17 cellular contexts compared by ENCODE assay signal in genomic region chr5:119166026-119166425, GRCh38.
"Had no signal": no experiment of that assay in that cellular context is flagged by ENCODE, and none has a peak within 500 bp of the region (broad histone marks: within the 10 kb centered on the region; RNA-seq: fewer than 3 reads in every experiment).

No MANE protein-coding gene starts in this region.

- H3K4me3 ChIP-seq: cardiac muscle cell, thoracic aorta had no signal

- H3K9me3 Mint-ChIP-seq: activated CD4-positive, alpha-beta memory T cell treated with anti-CD3 and anti-CD28 coated beads for 36 hours; memory B cell; natural killer cell; stimulated activated effector memory CD8-positive, alpha-beta T cell treated with anti-CD3 and anti-CD28 coated beads, Interleukin-12 subunit alpha, Interleukin-12 subunit beta, amount 100 ng/mL, for 72 hours had no signal

- H3K27ac ChIP-seq: cardiac muscle cell, thoracic aorta, WERI-Rb-1 had no signal

- H3K36me3 ChIP-seq: thoracic aorta, WERI-Rb-1 had no signal

- H3K4me3 Mint-ChIP-seq: activated CD4-positive, alpha-beta memory T cell treated with anti-CD3 and anti-CD28 coated beads for 36 hours; activated CD4-positive, alpha-beta T cell treated with anti-CD3 and anti-CD28 coated beads for 36 hours; activated CD8-positive, alpha-beta memory T cell treated with anti-CD3 and anti-CD28 coated beads, Interleukin-2, amount 10 ng/mL, durations not matched to agents 7 days and 5 days; endodermal cell; memory B cell; natural killer cell; stimulated activated effector memory CD8-positive, alpha-beta T cell treated with anti-CD3 and anti-CD28 coated beads, Interleukin-12 subunit alpha, Interleukin-12 subunit beta, amount 100 ng/mL, for 72 hours had no signal

- ATAC-seq: activated CD4-positive, alpha-beta T cell treated with anti-CD3 and anti-CD28 coated beads for 36 hours; activated CD8-positive, alpha-beta memory T cell treated with anti-CD3 and anti-CD28 coated beads, Interleukin-2, amount 10 ng/mL, durations not matched to agents 7 days and 5 days; left ventricle myocardium superior; natural killer cell; stimulated activated effector memory CD8-positive, alpha-beta T cell treated with anti-CD3 and anti-CD28 coated beads, Interleukin-12 subunit alpha, Interleukin-12 subunit beta, amount 100 ng/mL, for 72 hours had no signal

- H3K9me3 ChIP-seq: thoracic aorta had no signal

- H3K27ac Mint-ChIP-seq: activated CD4-positive, alpha-beta memory T cell treated with anti-CD3 and anti-CD28 coated beads for 36 hours; activated CD4-positive, alpha-beta T cell treated with anti-CD3 and anti-CD28 coated beads for 36 hours; activated CD8-positive, alpha-beta memory T cell treated with anti-CD3 and anti-CD28 coated beads, Interleukin-2, amount 10 ng/mL, durations not matched to agents 7 days and 5 days; endodermal cell; memory B cell; natural killer cell; stimulated activated effector memory CD8-positive, alpha-beta T cell treated with anti-CD3 and anti-CD28 coated beads, Interleukin-12 subunit alpha, Interleukin-12 subunit beta, amount 100 ng/mL, for 72 hours had no signal

- DNase-seq: activated CD4-positive, alpha-beta memory T cell treated with anti-CD3 and anti-CD28 coated beads for 36 hours; activated CD4-positive, alpha-beta T cell treated with anti-CD3 and anti-CD28 coated beads for 36 hours; activated CD8-positive, alpha-beta memory T cell treated with anti-CD3 and anti-CD28 coated beads, Interleukin-2, amount 10 ng/mL, durations not matched to agents 7 days and 5 days; activated effector memory CD4-positive, alpha-beta T cell treated with Interleukin-2 at 50 U/mL for 16 hours; activated naive CD4-positive, alpha-beta T cell treated with anti-CD3 and anti-CD28 coated beads, Interleukin-2, amount 50 U/mL, for 16 hours; activated T-cell treated with anti-CD3 and anti-CD28 coated beads, Interleukin-2, amount 50 U/mL, for 1 hour; endodermal cell; erythroblast; kidney glomerular epithelial cell; left ventricle myocardium superior; natural killer cell; retina; WERI-Rb-1 had no signal

- H3K27me3 Mint-ChIP-seq: activated CD4-positive, alpha-beta memory T cell treated with anti-CD3 and anti-CD28 coated beads for 36 hours; activated CD4-positive, alpha-beta T cell treated with anti-CD3 and anti-CD28 coated beads for 36 hours; activated CD8-positive, alpha-beta memory T cell treated with anti-CD3 and anti-CD28 coated beads, Interleukin-2, amount 10 ng/mL, durations not matched to agents 7 days and 5 days; memory B cell had no signal

- H3K27me3 ChIP-seq: cardiac muscle cell had no signal
